Comparison of ENCODE assay signal across 9 cellular contexts in genomic region chr9:36750630-36751029, GRCh38.
"Had no signal": no experiment of that assay in that cellular context is flagged by ENCODE, and none has a peak within 500 bp of the region (broad histone marks: within the 10 kb centered on the region; RNA-seq: fewer than 3 reads in every experiment).

No MANE protein-coding gene starts in this region.

- ATAC-seq: GM23338, HCT116 had no signal

- DNase-seq: GM23248, GOT3, H7, H9, HCEC 1CT, HFFc6 had no signal

- H3K27ac ChIP-seq: GM23248 had no signal

- H3K9me3 ChIP-seq: HAP-1 had no signal

- H3K36me3 ChIP-seq: HAP-1 had no signal

- H3K4me3 ChIP-seq: GM23248, GM23338, HAP-1 had no signal

- H3K4me1 ChIP-seq: HAP-1 had no signal
